Comparison of ENCODE assay signal across 1 cellular context in genomic region chr6:50586074-50586473, GRCh38.
TF ChIP-seq lines count a peak whose summit lies in the region.

No MANE protein-coding gene starts in this region.

TF ChIP-seq in WTC11, 78 proteins besides CTCF, POLR2A, EP300 and RAD21 (continued from another document):
- TF ChIP-seq E2F4 (CRISPR knock-in tag; IDR thresholded peaks at IDR 0.05; ENCODE audit: borderline replicate concordance, low read depth) (no peak), SMAD3 (CRISPR knock-in tag; IDR thresholded peaks at IDR 0.05; ENCODE audit: borderline replicate concordance) (no peak), FOXJ3 (CRISPR knock-in tag; IDR thresholded peaks at IDR 0.05; ENCODE audit: borderline replicate concordance) (no peak), ZNF512 (CRISPR knock-in tag; IDR thresholded peaks at IDR 0.05; ENCODE audit: borderline replicate concordance) (no peak), ZMAT4 (CRISPR knock-in tag; IDR thresholded peaks at IDR 0.05) (no peak), ZSCAN18 (CRISPR knock-in tag; IDR thresholded peaks at IDR 0.05) (no peak), MAX (CRISPR knock-in tag; IDR thresholded peaks at IDR 0.05) (no peak), KAT7 (CRISPR knock-in tag; IDR thresholded peaks at IDR 0.05; ENCODE audit: borderline replicate concordance) (no peak), ZBTB21 (CRISPR knock-in tag; IDR thresholded peaks at IDR 0.05; ENCODE audit: borderline replicate concordance) (no peak)
